Comparison of ENCODE assay signal across 1 cellular context in the genomic region with DNA sequence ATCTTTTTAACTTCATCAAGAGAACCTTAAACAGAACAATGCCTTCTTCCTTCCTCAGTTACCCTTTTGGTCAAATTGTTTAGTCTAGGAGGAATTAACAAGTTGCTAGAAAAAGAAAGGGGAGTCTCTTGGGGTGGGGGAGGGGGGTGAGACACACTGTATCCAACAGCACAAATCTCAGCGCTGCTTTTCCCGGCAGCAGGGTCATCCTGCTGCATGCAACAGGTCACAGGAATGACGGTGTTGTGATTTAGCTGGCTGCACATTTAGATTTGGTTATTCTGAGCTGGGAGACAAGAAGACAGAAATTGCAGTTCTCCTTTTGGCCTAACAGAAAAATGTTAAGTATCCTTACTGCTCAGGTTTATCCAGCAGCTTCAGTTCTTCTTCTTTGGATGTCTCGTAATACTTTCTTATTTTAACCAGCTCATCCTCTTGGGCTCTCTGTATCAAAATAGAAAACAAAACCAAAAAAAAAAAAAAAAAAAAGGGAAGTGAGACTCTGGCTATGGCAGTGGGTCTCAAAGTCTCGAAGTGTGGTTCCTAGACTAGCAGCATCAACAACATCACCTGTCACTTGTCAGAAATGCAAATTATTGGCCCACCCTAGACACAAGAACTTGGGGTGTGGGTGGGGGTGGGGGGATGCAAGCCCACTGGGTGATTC.
TF ChIP-seq lines count a peak whose summit lies in the region.

No MANE protein-coding gene starts in this region.

TF ChIP-seq in GM12878, 131 proteins besides CTCF, POLR2A, EP300 and RAD21 (continued from another document and continues in another):
- TF ChIP-seq MYC (IDR thresholded peaks at IDR 0.05; ENCODE audit: insufficient read depth, insufficient read length, insufficient replicate concordance, low read length, severe bottlenecking) (no peak), POLR2AphosphoS5 (IDR thresholded peaks at IDR 0.05; ENCODE audit: low read length) (no peak), RFX5 (IDR thresholded peaks at IDR 0.05; ENCODE audit: low read depth, low read length) (peak; percentile 78), MTA3 (IDR thresholded peaks at IDR 0.05; ENCODE audit: borderline replicate concordance, low read length) (no peak; the same call in 1 of the 2 replicates), PAX5 (IDR thresholded peaks at IDR 0.05; ENCODE audit: borderline replicate concordance, low read depth, low read length) (peak; percentile 64; the same call in 1 of the 2 replicates), NFYA (IDR thresholded peaks at IDR 0.05; ENCODE audit: borderline replicate concordance, low read depth, low read length) (no peak), SREBF1 (IDR thresholded peaks at IDR 0.05; ENCODE audit: low read length) (no peak), CEBPB (IDR thresholded peaks at IDR 0.05; ENCODE audit: borderline replicate concordance in 1 of 2, low read depth in 2 of 2, low read length in 2 of 2) (no peak), ZZZ3 (IDR thresholded peaks at IDR 0.05; ENCODE audit: control insufficient read depth, insufficient read length, low read depth) (no peak), YY1 (IDR thresholded peaks at IDR 0.05; ENCODE audit: low read depth, low read length) (peak; percentile 11; the same call in 1 of the 2 replicates), BRCA1 (IDR thresholded peaks at IDR 0.05; ENCODE audit: low read depth, low read length) (no peak), ESRRA (IDR thresholded peaks at IDR 0.05; ENCODE audit: low read length) (no peak), PAX8 (IDR thresholded peaks at IDR 0.05) (no peak), POU2F2 (IDR thresholded peaks at IDR 0.05; ENCODE audit: borderline replicate concordance, low read depth, low read length) (peak; percentile 96), RBBP5 (conservative IDR thresholded peaks at IDR 0.05) (no peak), RUNX3 (IDR thresholded peaks at IDR 0.05; ENCODE audit: low read length) (peak; percentile 85), SUPT20H (IDR thresholded peaks at IDR 0.05; ENCODE audit: borderline replicate concordance, control insufficient read depth, low read depth, low read length) (no peak), SUZ12 (IDR thresholded peaks at IDR 0.05; ENCODE audit: unreplicated experiment) (no peak), BHLHE40 (IDR thresholded peaks at IDR 0.05; ENCODE audit: borderline replicate concordance in 1 of 2, low read depth in 2 of 2, low read length in 1 of 2) (peak; percentile 59 to 83; a peak in 3 of 4 replicates), IRF4 (IDR thresholded peaks at IDR 0.05; ENCODE audit: low read depth, low read length) (peak; percentile 86), MXI1 (IDR thresholded peaks at IDR 0.05; ENCODE audit: low read depth, low read length) (peak; percentile 71; the same call in 1 of the 2 replicates), EZH2 (IDR thresholded peaks at IDR 0.05; ENCODE audit: borderline replicate concordance, control insufficient read depth, low read depth, low read length) (no peak), SMAD5 (IDR thresholded peaks at IDR 0.05; ENCODE audit: low read depth) (no peak), FOS (IDR thresholded peaks at IDR 0.05; ENCODE audit: borderline replicate concordance, extremely low read depth, insufficient read length) (no peak), CBX3 (IDR thresholded peaks at IDR 0.05; ENCODE audit: borderline replicate concordance, low read depth) (no peak), ZNF384 (IDR thresholded peaks at IDR 0.05; ENCODE audit: borderline replicate concordance, low read depth, low read length) (peak; percentile 98)
- TF ChIP-seq, protein P1, sequence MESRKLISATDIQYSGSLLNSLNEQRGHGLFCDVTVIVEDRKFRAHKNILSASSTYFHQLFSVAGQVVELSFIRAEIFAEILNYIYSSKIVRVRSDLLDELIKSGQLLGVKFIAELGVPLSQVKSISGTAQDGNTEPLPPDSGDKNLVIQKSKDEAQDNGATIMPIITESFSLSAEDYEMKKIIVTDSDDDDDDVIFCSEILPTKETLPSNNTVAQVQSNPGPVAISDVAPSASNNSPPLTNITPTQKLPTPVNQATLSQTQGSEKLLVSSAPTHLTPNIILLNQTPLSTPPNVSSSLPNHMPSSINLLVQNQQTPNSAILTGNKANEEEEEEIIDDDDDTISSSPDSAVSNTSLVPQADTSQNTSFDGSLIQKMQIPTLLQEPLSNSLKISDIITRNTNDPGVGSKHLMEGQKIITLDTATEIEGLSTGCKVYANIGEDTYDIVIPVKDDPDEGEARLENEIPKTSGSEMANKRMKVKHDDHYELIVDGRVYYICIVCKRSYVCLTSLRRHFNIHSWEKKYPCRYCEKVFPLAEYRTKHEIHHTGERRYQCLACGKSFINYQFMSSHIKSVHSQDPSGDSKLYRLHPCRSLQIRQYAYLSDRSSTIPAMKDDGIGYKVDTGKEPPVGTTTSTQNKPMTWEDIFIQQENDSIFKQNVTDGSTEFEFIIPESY (IDR thresholded peaks at IDR 0.05): no peak
- TF ChIP-seq, protein P2, sequence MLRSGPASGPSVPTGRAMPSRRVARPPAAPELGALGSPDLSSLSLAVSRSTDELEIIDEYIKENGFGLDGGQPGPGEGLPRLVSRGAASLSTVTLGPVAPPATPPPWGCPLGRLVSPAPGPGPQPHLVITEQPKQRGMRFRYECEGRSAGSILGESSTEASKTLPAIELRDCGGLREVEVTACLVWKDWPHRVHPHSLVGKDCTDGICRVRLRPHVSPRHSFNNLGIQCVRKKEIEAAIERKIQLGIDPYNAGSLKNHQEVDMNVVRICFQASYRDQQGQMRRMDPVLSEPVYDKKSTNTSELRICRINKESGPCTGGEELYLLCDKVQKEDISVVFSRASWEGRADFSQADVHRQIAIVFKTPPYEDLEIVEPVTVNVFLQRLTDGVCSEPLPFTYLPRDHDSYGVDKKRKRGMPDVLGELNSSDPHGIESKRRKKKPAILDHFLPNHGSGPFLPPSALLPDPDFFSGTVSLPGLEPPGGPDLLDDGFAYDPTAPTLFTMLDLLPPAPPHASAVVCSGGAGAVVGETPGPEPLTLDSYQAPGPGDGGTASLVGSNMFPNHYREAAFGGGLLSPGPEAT (IDR thresholded peaks at IDR 0.05; ENCODE audit: low read depth): peak; percentile 73; the same call in 1 of the 2 replicates
- TF ChIP-seq, protein P3, sequence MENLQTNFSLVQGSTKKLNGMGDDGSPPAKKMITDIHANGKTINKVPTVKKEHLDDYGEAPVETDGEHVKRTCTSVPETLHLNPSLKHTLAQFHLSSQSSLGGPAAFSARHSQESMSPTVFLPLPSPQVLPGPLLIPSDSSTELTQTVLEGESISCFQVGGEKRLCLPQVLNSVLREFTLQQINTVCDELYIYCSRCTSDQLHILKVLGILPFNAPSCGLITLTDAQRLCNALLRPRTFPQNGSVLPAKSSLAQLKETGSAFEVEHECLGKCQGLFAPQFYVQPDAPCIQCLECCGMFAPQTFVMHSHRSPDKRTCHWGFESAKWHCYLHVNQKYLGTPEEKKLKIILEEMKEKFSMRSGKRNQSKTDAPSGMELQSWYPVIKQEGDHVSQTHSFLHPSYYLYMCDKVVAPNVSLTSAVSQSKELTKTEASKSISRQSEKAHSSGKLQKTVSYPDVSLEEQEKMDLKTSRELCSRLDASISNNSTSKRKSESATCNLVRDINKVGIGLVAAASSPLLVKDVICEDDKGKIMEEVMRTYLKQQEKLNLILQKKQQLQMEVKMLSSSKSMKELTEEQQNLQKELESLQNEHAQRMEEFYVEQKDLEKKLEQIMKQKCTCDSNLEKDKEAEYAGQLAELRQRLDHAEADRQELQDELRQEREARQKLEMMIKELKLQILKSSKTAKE (IDR thresholded peaks at IDR 0.05; ENCODE audit: low read depth, poor library complexity, severe bottlenecking): no peak
- TF ChIP-seq, protein P4, sequence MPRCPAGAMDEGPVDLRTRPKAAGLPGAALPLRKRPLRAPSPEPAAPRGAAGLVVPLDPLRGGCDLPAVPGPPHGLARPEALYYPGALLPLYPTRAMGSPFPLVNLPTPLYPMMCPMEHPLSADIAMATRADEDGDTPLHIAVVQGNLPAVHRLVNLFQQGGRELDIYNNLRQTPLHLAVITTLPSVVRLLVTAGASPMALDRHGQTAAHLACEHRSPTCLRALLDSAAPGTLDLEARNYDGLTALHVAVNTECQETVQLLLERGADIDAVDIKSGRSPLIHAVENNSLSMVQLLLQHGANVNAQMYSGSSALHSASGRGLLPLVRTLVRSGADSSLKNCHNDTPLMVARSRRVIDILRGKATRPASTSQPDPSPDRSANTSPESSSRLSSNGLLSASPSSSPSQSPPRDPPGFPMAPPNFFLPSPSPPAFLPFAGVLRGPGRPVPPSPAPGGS (IDR thresholded peaks at IDR 0.05; ENCODE audit: borderline replicate concordance, insufficient read depth, low read depth, low read length, poor library complexity, severe bottlenecking): no peak
- TF ChIP-seq, protein P5, sequence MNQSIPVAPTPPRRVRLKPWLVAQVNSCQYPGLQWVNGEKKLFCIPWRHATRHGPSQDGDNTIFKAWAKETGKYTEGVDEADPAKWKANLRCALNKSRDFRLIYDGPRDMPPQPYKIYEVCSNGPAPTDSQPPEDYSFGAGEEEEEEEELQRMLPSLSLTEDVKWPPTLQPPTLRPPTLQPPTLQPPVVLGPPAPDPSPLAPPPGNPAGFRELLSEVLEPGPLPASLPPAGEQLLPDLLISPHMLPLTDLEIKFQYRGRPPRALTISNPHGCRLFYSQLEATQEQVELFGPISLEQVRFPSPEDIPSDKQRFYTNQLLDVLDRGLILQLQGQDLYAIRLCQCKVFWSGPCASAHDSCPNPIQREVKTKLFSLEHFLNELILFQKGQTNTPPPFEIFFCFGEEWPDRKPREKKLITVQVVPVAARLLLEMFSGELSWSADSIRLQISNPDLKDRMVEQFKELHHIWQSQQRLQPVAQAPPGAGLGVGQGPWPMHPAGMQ (IDR thresholded peaks at IDR 0.05; ENCODE audit: borderline replicate concordance): no peak
- TF ChIP-seq, protein P6, sequence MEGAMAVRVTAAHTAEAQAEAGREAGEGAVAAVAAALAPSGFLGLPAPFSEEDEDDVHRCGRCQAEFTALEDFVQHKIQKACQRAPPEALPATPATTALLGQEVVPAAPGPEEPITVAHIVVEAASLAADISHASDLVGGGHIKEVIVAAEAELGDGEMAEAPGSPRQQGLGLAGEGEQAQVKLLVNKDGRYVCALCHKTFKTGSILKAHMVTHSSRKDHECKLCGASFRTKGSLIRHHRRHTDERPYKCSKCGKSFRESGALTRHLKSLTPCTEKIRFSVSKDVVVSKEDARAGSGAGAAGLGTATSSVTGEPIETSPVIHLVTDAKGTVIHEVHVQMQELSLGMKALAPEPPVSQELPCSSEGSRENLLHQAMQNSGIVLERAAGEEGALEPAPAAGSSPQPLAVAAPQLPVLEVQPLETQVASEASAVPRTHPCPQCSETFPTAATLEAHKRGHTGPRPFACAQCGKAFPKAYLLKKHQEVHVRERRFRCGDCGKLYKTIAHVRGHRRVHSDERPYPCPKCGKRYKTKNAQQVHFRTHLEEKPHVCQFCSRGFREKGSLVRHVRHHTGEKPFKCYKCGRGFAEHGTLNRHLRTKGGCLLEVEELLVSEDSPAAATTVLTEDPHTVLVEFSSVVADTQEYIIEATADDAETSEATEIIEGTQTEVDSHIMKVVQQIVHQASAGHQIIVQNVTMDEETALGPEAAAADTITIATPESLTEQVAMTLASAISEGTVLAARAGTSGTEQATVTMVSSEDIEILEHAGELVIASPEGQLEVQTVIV (IDR thresholded peaks at IDR 0.05; ENCODE audit: borderline replicate concordance, partially characterized antibody): no peak
- TF ChIP-seq, protein P7, sequence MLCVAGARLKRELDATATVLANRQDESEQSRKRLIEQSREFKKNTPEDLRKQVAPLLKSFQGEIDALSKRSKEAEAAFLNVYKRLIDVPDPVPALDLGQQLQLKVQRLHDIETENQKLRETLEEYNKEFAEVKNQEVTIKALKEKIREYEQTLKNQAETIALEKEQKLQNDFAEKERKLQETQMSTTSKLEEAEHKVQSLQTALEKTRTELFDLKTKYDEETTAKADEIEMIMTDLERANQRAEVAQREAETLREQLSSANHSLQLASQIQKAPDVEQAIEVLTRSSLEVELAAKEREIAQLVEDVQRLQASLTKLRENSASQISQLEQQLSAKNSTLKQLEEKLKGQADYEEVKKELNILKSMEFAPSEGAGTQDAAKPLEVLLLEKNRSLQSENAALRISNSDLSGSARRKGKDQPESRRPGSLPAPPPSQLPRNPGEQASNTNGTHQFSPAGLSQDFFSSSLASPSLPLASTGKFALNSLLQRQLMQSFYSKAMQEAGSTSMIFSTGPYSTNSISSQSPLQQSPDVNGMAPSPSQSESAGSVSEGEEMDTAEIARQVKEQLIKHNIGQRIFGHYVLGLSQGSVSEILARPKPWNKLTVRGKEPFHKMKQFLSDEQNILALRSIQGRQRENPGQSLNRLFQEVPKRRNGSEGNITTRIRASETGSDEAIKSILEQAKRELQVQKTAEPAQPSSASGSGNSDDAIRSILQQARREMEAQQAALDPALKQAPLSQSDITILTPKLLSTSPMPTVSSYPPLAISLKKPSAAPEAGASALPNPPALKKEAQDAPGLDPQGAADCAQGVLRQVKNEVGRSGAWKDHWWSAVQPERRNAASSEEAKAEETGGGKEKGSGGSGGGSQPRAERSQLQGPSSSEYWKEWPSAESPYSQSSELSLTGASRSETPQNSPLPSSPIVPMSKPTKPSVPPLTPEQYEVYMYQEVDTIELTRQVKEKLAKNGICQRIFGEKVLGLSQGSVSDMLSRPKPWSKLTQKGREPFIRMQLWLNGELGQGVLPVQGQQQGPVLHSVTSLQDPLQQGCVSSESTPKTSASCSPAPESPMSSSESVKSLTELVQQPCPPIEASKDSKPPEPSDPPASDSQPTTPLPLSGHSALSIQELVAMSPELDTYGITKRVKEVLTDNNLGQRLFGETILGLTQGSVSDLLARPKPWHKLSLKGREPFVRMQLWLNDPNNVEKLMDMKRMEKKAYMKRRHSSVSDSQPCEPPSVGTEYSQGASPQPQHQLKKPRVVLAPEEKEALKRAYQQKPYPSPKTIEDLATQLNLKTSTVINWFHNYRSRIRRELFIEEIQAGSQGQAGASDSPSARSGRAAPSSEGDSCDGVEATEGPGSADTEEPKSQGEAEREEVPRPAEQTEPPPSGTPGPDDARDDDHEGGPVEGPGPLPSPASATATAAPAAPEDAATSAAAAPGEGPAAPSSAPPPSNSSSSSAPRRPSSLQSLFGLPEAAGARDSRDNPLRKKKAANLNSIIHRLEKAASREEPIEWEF (IDR thresholded peaks at IDR 0.05; ENCODE audit: insufficient replicate concordance, low read depth, low read length): peak; percentile 43
- TF ChIP-seq, protein P8, sequence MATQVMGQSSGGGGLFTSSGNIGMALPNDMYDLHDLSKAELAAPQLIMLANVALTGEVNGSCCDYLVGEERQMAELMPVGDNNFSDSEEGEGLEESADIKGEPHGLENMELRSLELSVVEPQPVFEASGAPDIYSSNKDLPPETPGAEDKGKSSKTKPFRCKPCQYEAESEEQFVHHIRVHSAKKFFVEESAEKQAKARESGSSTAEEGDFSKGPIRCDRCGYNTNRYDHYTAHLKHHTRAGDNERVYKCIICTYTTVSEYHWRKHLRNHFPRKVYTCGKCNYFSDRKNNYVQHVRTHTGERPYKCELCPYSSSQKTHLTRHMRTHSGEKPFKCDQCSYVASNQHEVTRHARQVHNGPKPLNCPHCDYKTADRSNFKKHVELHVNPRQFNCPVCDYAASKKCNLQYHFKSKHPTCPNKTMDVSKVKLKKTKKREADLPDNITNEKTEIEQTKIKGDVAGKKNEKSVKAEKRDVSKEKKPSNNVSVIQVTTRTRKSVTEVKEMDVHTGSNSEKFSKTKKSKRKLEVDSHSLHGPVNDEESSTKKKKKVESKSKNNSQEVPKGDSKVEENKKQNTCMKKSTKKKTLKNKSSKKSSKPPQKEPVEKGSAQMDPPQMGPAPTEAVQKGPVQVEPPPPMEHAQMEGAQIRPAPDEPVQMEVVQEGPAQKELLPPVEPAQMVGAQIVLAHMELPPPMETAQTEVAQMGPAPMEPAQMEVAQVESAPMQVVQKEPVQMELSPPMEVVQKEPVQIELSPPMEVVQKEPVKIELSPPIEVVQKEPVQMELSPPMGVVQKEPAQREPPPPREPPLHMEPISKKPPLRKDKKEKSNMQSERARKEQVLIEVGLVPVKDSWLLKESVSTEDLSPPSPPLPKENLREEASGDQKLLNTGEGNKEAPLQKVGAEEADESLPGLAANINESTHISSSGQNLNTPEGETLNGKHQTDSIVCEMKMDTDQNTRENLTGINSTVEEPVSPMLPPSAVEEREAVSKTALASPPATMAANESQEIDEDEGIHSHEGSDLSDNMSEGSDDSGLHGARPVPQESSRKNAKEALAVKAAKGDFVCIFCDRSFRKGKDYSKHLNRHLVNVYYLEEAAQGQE (IDR thresholded peaks at IDR 0.05; ENCODE audit: low read depth, low read length): no peak
